ENCODE assay signal across 13 cellular contexts in the genomic region with DNA sequence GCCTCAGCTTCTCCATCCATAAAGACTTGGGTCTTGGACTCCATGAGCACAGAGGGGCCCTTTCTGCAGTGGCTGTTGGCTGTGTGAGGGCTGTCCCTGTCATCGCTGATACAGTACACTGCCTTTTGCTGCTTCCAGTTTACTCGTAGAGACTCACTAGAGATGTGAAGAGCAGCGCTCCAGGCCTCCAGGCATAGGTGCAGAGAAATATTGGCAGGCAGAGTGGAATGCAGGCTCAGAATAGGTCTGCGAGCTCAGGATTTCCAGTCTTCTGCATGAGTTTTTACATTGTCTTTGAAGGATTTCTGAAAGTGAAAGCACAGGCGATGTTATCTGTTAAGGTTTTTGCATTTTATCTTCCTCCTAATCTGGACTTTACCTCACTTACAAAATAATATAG.
DNase-seq lines count a peak whose midpoint lies in the region; ATAC-seq and TF ChIP-seq lines count a peak whose summit lies in the region.
"Had no signal": no experiment of that assay in that cellular context is flagged by ENCODE, and none has a peak within 500 bp of the region (broad histone marks: within the 10 kb centered on the region; RNA-seq: fewer than 3 reads in every experiment).

No MANE protein-coding gene starts in this region.

- peak overlapping the region; percentile 30 for H3K4me3 ChIP-seq in effector memory CD4-positive, alpha-beta T cell (ENCODE audit: insufficient read depth, low read depth, low read length, poor library complexity, severe bottlenecking)
- no peak overlapping the region for H3K4me3 ChIP-seq in upper lobe of left lung

- no peak for DNase-seq in T-helper 1 cell
- no peak for DNase-seq in effector memory CD4-positive, alpha-beta T cell
- no peak for DNase-seq in nephron progenitor cell
- DNase-seq in upper lobe of left lung, result no peak
- DNase-seq in epidermal melanocyte (ENCODE audit: insufficient read length, low spot score), result no peak
- DNase-seq: DMS153; NCI-H1092 treated with DMSO at 0.1 percent for 48 hours; NCI-H774; stimulated activated naive CD4-positive, alpha-beta T cell treated with Interleukin-2 at 50 U/mL for 16 hours had no signal

- peaks cover 6% of the 10 kb centered on the region for H3K9me3 ChIP-seq in KOPT-K1 (ENCODE audit: insufficient read depth, low read length, poor library complexity, severe bottlenecking)
- no peaks in the 10 kb centered on the region for H3K9me3 ChIP-seq in effector memory CD4-positive, alpha-beta T cell (ENCODE audit: control insufficient read depth, low read length)
- no peaks in the 10 kb centered on the region for H3K9me3 ChIP-seq in upper lobe of left lung

- WGBS in upper lobe of left lung, 2 donors, result 54 to 63% methylated on average over 5 of the region's 5 CpGs

- ATAC-seq in GM19324 (IDR thresholded peaks at IDR 0.05; ENCODE audit: low FRiP score, unreplicated experiment) (no peak), upper lobe of left lung (ENCODE audit: low FRiP score in 2 of 2) (no peak)

- H3K27me3 Mint-ChIP-seq in T-helper 1 cell treated with Interleukin-12 subunit alpha and Interleukin-12 subunit beta and Interleukin-4 antibody, amounts not matched to agents 30 μg/mL and 1 μg/mL, for 36 hours (ENCODE audit: low read depth), result peaks cover 19% of the 10 kb centered on the region
- H3K27me3 Mint-ChIP-seq in nephron progenitor cell (ENCODE audit: low read depth, poor library complexity), result no peaks in the 10 kb centered on the region

- no peak for TF ChIP-seq EP300 in upper lobe of left lung (IDR thresholded peaks at IDR 0.05)

- H3K36me3 Mint-ChIP-seq in T-helper 1 cell treated with Interleukin-12 subunit alpha and Interleukin-12 subunit beta and Interleukin-4 antibody, amounts not matched to agents 30 μg/mL and 1 μg/mL, for 36 hours (ENCODE audit: low read depth), result no peaks in the 10 kb centered on the region
- peaks cover 79% of the 10 kb centered on the region for H3K36me3 Mint-ChIP-seq in nephron progenitor cell (ENCODE audit: low read depth)

- H3K27me3 ChIP-seq in effector memory CD4-positive, alpha-beta T cell (replicated peaks; ENCODE audit: control insufficient read depth, insufficient read depth, low read length, poor library complexity, severe bottlenecking), result no peaks in the 10 kb centered on the region
- H3K27me3 ChIP-seq in upper lobe of left lung, result no peaks in the 10 kb centered on the region

- H3K4me1 ChIP-seq in effector memory CD4-positive, alpha-beta T cell (ENCODE audit: control insufficient read depth, insufficient read depth, low read length, poor library complexity, severe bottlenecking), result no peaks in the 10 kb centered on the region
- no peaks in the 10 kb centered on the region for H3K4me1 ChIP-seq in upper lobe of left lung

- no peak for TF ChIP-seq POLR2A in upper lobe of left lung (IDR thresholded peaks at IDR 0.05)

- TF ChIP-seq CTCF in nephron progenitor cell (IDR thresholded peaks at IDR 0.05) (no peak), upper lobe of left lung (IDR thresholded peaks at IDR 0.05) (no peak)

- peaks cover 9% of the 10 kb centered on the region for H3K4me1 Mint-ChIP-seq in T-helper 1 cell treated with Interleukin-12 subunit alpha and Interleukin-12 subunit beta and Interleukin-4 antibody, amounts not matched to agents 30 μg/mL and 1 μg/mL, for 36 hours (ENCODE audit: low read depth)
- H3K4me1 Mint-ChIP-seq in nephron progenitor cell, result no peaks in the 10 kb centered on the region

- peaks cover 3% of the 10 kb centered on the region for H3K9me3 Mint-ChIP-seq in T-helper 1 cell treated with Interleukin-12 subunit alpha and Interleukin-12 subunit beta and Interleukin-4 antibody, amounts not matched to agents 30 μg/mL and 1 μg/mL, for 36 hours
- H3K9me3 Mint-ChIP-seq in nephron progenitor cell, result peaks cover 30% of the 10 kb centered on the region

- H3K36me3 ChIP-seq in KOPT-K1 (ENCODE audit: insufficient read depth, low read length) (no peaks in the 10 kb centered on the region), upper lobe of left lung (no peaks in the 10 kb centered on the region)
- no peaks in the 10 kb centered on the region for H3K36me3 ChIP-seq in effector memory CD4-positive, alpha-beta T cell (ENCODE audit: control insufficient read depth, insufficient read depth, low read length)

- H3K4me3 Mint-ChIP-seq in T-helper 1 cell treated with Interleukin-12 subunit alpha and Interleukin-12 subunit beta and Interleukin-4 antibody, amounts not matched to agents 30 μg/mL and 1 μg/mL, for 36 hours, result peak overlapping the region; percentile 18
- H3K4me3 Mint-ChIP-seq in nephron progenitor cell, result no peak overlapping the region

- no peak overlapping the region for H3K27ac Mint-ChIP-seq in T-helper 1 cell treated with Interleukin-12 subunit alpha and Interleukin-12 subunit beta and Interleukin-4 antibody, amounts not matched to agents 30 μg/mL and 1 μg/mL, for 36 hours
- H3K27ac Mint-ChIP-seq in nephron progenitor cell, result peak overlapping the region; percentile 55

- H3K27ac ChIP-seq in KOPT-K1 (ENCODE audit: low read depth, low read length, poor library complexity, severe bottlenecking), result peak overlapping the region; percentile 63
- no peak overlapping the region for H3K27ac ChIP-seq in effector memory CD4-positive, alpha-beta T cell (ENCODE audit: insufficient read depth, low read length, poor library complexity, severe bottlenecking)
- no peak overlapping the region for H3K27ac ChIP-seq in upper lobe of left lung
- H3K27ac ChIP-seq: 22Rv1 had no signal
